Comparison of ENCODE assay signal across 15 cellular contexts in the genomic region with DNA sequence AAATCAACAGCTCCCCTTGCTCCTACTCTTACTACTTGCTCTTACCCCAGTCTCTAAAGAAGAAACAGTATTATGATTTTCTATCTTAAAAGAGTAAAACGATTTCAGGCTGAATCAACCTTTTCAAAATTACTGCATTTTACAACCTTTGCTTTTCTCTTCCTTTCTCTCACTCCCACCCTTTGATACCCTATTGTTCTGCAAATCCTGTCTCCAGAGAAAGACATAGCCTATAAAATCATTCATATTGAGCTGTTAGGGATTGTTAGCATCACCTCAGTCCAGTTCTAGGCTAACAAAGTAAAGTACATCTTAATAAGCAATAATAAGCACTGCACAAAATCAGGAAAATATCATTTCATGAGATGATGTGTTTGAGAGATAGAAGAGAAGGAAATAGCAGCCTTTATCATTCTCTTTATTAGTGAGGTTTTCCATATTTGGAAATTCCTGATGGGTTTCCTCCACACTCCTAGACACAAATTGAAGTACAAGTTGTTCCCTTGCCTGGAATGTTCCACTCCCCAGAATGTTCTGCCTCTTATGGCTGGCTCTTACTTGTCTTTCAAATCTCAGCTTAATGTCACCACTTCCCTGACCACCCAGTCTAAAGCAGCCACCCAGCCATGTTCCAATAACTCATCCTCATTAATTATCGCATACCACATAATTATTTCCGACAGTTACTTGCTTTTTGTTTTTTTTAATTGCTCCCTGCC.
DNase-seq lines count a peak whose midpoint lies in the region; ATAC-seq and TF ChIP-seq lines count a peak whose summit lies in the region.
"Had no signal": no experiment of that assay in that cellular context is flagged by ENCODE, and none has a peak within 500 bp of the region (broad histone marks: within the 10 kb centered on the region; RNA-seq: fewer than 3 reads in every experiment).

No MANE protein-coding gene starts in this region.

- H3K4me2 ChIP-seq in GM23338 (peak overlapping the region; percentile 10; the same call in 1 of the 2 replicates), hepatocyte (no peak overlapping the region)

- H3F3A ChIP-seq in GM23338 (replicated peaks; ENCODE audit: low read depth) = no peaks in the 10 kb centered on the region

- H4K20me1 ChIP-seq in GM23338 (replicated peaks; ENCODE audit: insufficient read depth) (no peaks in the 10 kb centered on the region), hepatocyte (ENCODE audit: insufficient read depth, poor library complexity, severe bottlenecking) (no peaks in the 10 kb centered on the region)

- H3K27ac ChIP-seq in GM23338 (ENCODE audit: low read depth) (no peak overlapping the region), hepatocyte (peak overlapping the region; percentile 37), gastrocnemius medialis (peak overlapping the region; percentile 48 to 73 (median 58))
- H3K27ac ChIP-seq: SJSA1 had no signal

- TF ChIP-seq POLR2A in gastrocnemius medialis (IDR thresholded peaks at IDR 0.05) = no peak

- 81% methylated on average over 3 of the region's 3 CpGs for WGBS in hepatocyte (ENCODE audit: low lambda C conversion rate, missing lambda C conversion rate)

- H3K4me3 Mint-ChIP-seq in GM23338 = no peak overlapping the region

- no peaks in the 10 kb centered on the region for H3K79me2 ChIP-seq in GM23338 (replicated peaks; ENCODE audit: insufficient read depth)
- H3K79me2 ChIP-seq in hepatocyte = no peaks in the 10 kb centered on the region

- in situ Hi-C loops in gastrocnemius medialis (cut with MboI; ENCODE audit: low sequenced_read_pairs in 4 of 4) = loop anchor here in 3 of 4 donors (10.0 to 25.0 kb wide), 4 partner anchors 118 to 771 kb away; partner anchors contain the start of gene CBR4 (in 1 of the 3)

- H3K36me3 Mint-ChIP-seq in GM23338 (ENCODE audit: low read depth) = peaks cover 2% of the 10 kb centered on the region; the same call in 1 of the 3 replicates

- H3K27me3 Mint-ChIP-seq in GM23338 (ENCODE audit: insufficient read depth, low read depth, poor library complexity) = no peaks in the 10 kb centered on the region

- peaks cover 14% of the 10 kb centered on the region for H3K4me1 ChIP-seq in GM23338 (ENCODE audit: insufficient read depth)
- no peaks in the 10 kb centered on the region for H3K4me1 ChIP-seq in hepatocyte (ENCODE audit: insufficient read depth)
- peaks cover 26 to 32% of the 10 kb centered on the region in 2 donors for H3K4me1 ChIP-seq in gastrocnemius medialis
- H3K4me1 ChIP-seq: SJSA1 had no signal

- no peaks in the 10 kb centered on the region for H3K9me3 Mint-ChIP-seq in GM23338

- TF ChIP-seq CTCF in GM23338 (conservative IDR thresholded peaks at IDR 0.05; ENCODE audit: low read depth in 2 of 2) (no peak), cardiac fibroblast (IDR thresholded peaks at IDR 0.05; ENCODE audit: low read depth, low read length) (no peak), hepatocyte (IDR thresholded peaks at IDR 0.05; ENCODE audit: poor library complexity) (no peak), gastrocnemius medialis (IDR thresholded peaks at IDR 0.05 in 4 of 5, conservative IDR thresholded peaks at IDR 0.05 in 1 of 5) (no peak)

- DNase-seq in GM23338 (ENCODE audit: low spot score) (no peak), cardiac fibroblast (ENCODE audit: low read depth in 2 of 2) (peak; percentile 41 to 51), hepatocyte (ENCODE audit: low spot score) (no peak), gastrocnemius medialis (peak; percentile 30 to 39), cerebellar nuclear complex (lab: John Stamatoyannopoulos, UW) (no peak), NCI-H446 (lab: John Stamatoyannopoulos, UW) (no peak), 8988T (no peak), DMS153 treated with DMSO at 0.1 percent for 48 hours (lab: John Stamatoyannopoulos, UW; ENCODE audit: unreplicated experiment) (no peak)
- DNase-seq: ACHN; activated CD4-positive, alpha-beta T cell treated with anti-CD3 and anti-CD28 coated beads, Interleukin-2, amount 50 U/mL, for 48 hours; amygdala; COR-L47; NK-92 treated with Interleukin-12 subunit alpha and Interleukin-12 subunit beta, amount 100 ng/mL, for 24 hours; stimulated activated CD8-positive, alpha-beta memory T cell treated with anti-CD3 and anti-CD28 coated beads, Interleukin-4, amount 100 ng/mL, for 48 hours had no signal

- peaks cover 17% of the 10 kb centered on the region for H3K4me1 Mint-ChIP-seq in GM23338

- H3K9me2 ChIP-seq in GM23338 (ENCODE audit: insufficient read depth) (0 out of 2 replicates have a peak, but pooled peaks cover 3% of the 10 kb centered on the region), hepatocyte (replicated peaks; ENCODE audit: insufficient read depth) (no peaks in the 10 kb centered on the region)

- intact Hi-C loops in gastrocnemius medialis (cut with DNase I; ENCODE audit: low total_unique reads) = loop anchor here (10.0 kb wide), 2 partner anchors 288 to 768 kb away; no protein-coding TSS in a partner anchor

- H2AFZ ChIP-seq in GM23338 = no peak overlapping the region
- H2AFZ ChIP-seq in hepatocyte = no peak overlapping the region

- H3K36me3 ChIP-seq in GM23338 (ENCODE audit: insufficient read depth) (no peaks in the 10 kb centered on the region), hepatocyte (replicated peaks; ENCODE audit: insufficient read depth, low read depth) (no peaks in the 10 kb centered on the region), gastrocnemius medialis (no peaks in the 10 kb centered on the region)

- peak; percentile 20; the same call in 2 of the 3 replicates for ATAC-seq in GM23338
- peak; percentile 85 to 92 for ATAC-seq in gastrocnemius medialis

- H3K27ac Mint-ChIP-seq in GM23338 = no peak overlapping the region

- H3K27me3 ChIP-seq in GM23338 (ENCODE audit: insufficient read depth) (peaks cover 25% of the 10 kb centered on the region), hepatocyte (no peaks in the 10 kb centered on the region), gastrocnemius medialis (no peaks in the 10 kb centered on the region)
- H3K27me3 ChIP-seq: SJSA1 had no signal

- no peaks in the 10 kb centered on the region for H3K9me3 ChIP-seq in hepatocyte (ENCODE audit: low read depth)
- H3K9me3 ChIP-seq in gastrocnemius medialis = no peaks in the 10 kb centered on the region
- H3K9me3 ChIP-seq: SJSA1 had no signal

- H3K4me3 ChIP-seq in GM23338 = no peak overlapping the region
- no peak overlapping the region for H3K4me3 ChIP-seq in cardiac fibroblast (replicated peaks in 1 of 2; ENCODE audit: low read depth in 2 of 2, low read length in 2 of 2)
- no peak overlapping the region for H3K4me3 ChIP-seq in hepatocyte
- no peak overlapping the region for H3K4me3 ChIP-seq in gastrocnemius medialis
- H3K4me3 ChIP-seq: SJSA1 had no signal

TF ChIP-seq in GM23338, 12 proteins besides CTCF, POLR2A, EP300 and RAD21 (continues in another document):
- TF ChIP-seq ETS1 (IDR thresholded peaks at IDR 0.05) (no peak), ZNF331 (CRISPR knock-in tag; IDR thresholded peaks at IDR 0.05; ENCODE audit: low read depth) (no peak), NANOG (IDR thresholded peaks at IDR 0.05; ENCODE audit: borderline replicate concordance) (no peak), EZH2phosphoT487 (IDR thresholded peaks at IDR 0.05; ENCODE audit: unreplicated experiment) (no peak), STAT1 (IDR thresholded peaks at IDR 0.05; ENCODE audit: unreplicated experiment) (no peak), CREB1 (CRISPR knock-in tag; IDR thresholded peaks at IDR 0.05; ENCODE audit: low read depth) (no peak), ZNF114 (CRISPR knock-in tag; IDR thresholded peaks at IDR 0.05) (no peak), EZH2 (IDR thresholded peaks at IDR 0.05; ENCODE audit: low read depth, unreplicated experiment) (no peak), POLR2AphosphoS5 (IDR thresholded peaks at IDR 0.05; ENCODE audit: low read depth) (no peak)
- TF ChIP-seq, protein P1, sequence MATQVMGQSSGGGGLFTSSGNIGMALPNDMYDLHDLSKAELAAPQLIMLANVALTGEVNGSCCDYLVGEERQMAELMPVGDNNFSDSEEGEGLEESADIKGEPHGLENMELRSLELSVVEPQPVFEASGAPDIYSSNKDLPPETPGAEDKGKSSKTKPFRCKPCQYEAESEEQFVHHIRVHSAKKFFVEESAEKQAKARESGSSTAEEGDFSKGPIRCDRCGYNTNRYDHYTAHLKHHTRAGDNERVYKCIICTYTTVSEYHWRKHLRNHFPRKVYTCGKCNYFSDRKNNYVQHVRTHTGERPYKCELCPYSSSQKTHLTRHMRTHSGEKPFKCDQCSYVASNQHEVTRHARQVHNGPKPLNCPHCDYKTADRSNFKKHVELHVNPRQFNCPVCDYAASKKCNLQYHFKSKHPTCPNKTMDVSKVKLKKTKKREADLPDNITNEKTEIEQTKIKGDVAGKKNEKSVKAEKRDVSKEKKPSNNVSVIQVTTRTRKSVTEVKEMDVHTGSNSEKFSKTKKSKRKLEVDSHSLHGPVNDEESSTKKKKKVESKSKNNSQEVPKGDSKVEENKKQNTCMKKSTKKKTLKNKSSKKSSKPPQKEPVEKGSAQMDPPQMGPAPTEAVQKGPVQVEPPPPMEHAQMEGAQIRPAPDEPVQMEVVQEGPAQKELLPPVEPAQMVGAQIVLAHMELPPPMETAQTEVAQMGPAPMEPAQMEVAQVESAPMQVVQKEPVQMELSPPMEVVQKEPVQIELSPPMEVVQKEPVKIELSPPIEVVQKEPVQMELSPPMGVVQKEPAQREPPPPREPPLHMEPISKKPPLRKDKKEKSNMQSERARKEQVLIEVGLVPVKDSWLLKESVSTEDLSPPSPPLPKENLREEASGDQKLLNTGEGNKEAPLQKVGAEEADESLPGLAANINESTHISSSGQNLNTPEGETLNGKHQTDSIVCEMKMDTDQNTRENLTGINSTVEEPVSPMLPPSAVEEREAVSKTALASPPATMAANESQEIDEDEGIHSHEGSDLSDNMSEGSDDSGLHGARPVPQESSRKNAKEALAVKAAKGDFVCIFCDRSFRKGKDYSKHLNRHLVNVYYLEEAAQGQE (IDR thresholded peaks at IDR 0.05; ENCODE audit: unreplicated experiment) = no peak

Comparison
In these comparisons a context has a peak if more than half of its experiments do, and no peak if none do; other contexts are left out.
1. DNase-seq: peak in cardiac fibroblast (2 of 2) and gastrocnemius medialis (2 of 2); none in GM23338 (single experiment), hepatocyte (single experiment), cerebellar nuclear complex (0 of 2), NCI-H446 (0 of 2), 8988T (single experiment) and DMS153 treated with DMSO at 0.1 percent for 48 hours (single experiment).